25 cellular contexts compared by ENCODE assay signal in the genomic region with DNA sequence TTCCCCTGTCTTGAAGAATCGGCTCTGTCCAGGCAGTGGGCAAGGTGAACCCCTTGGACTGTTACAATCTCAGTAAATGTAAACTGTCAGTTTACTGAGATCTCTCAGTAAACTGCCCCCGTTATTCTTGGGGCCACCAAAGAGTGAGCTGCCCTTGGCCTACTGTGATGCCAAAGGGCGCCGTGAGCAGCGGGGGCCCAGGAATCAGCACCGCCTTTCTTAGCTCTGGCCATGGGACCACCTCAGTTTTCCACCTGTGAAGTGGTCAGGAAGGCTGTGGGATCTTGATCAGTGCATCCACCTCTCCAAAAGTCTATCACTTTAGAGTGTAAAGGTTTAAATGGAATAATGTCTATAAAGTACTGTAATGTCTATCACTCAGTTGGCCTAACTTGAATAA.
"Had no signal": no experiment of that assay in that cellular context is flagged by ENCODE, and none has a peak within 500 bp of the region (broad histone marks: within the 10 kb centered on the region; RNA-seq: fewer than 3 reads in every experiment).

No MANE protein-coding gene starts in this region.

- H3K9me3 ChIP-seq: right lobe of liver, thyroid gland, upper lobe of left lung had no signal

- H3K27ac ChIP-seq: brain microvascular endothelial cell, right lobe of liver, thyroid gland, upper lobe of left lung had no signal

- DNase-seq: activated CD4-positive, alpha-beta T cell treated with anti-CD3 and anti-CD28 coated beads for 36 hours; activated CD4-positive, CD25-positive, alpha-beta regulatory T cell; activated CD8-positive, alpha-beta memory T cell treated with anti-CD3 and anti-CD28 coated beads for 24 hours; activated effector memory CD4-positive, alpha-beta T cell treated with anti-CD3 and anti-CD28 coated beads, Interleukin-2, amount 50 U/mL, for 16 hours; activated naive CD4-positive, alpha-beta T cell treated with anti-CD3 and anti-CD28 coated beads for 36 hours; activated naive CD8-positive, alpha-beta T cell treated with anti-CD3 and anti-CD28 coated beads for 36 hours; amniotic stem cell; brain microvascular endothelial cell; cortex of kidney; foreskin fibroblast; hypothalamus; kidney glomerular epithelial cell; right lobe of liver; stimulated activated CD4-positive, alpha-beta T cell treated with anti-CD3 and anti-CD28 coated beads, Interleukin-1b, Interleukin-23, amount 100 ng/mL, for 48 hours; stimulated activated CD4-positive, alpha-beta T cell treated with anti-CD3 and anti-CD28 coated beads, Interleukin-4, amount 100 ng/mL, for 4 hours; stimulated activated CD8-positive, alpha-beta memory T cell treated with anti-CD3 and anti-CD28 coated beads, Interleukin-4, amount 100 ng/mL, for 48 hours; stimulated activated naive CD8-positive, alpha-beta T cell treated with anti-CD3 and anti-CD28 coated beads, Interleukin-15, amount 100 ng/mL, for 72 hours; substantia nigra; SW 1271; thyroid gland had no signal

- H3K4me3 Mint-ChIP-seq: activated CD4-positive, alpha-beta T cell treated with anti-CD3 and anti-CD28 coated beads for 36 hours; activated naive CD4-positive, alpha-beta T cell treated with anti-CD3 and anti-CD28 coated beads for 36 hours; activated naive CD8-positive, alpha-beta T cell treated with anti-CD3 and anti-CD28 coated beads for 36 hours; nephron; stimulated activated memory B cell treated with anti-CD40 and anti-IgM and Interleukin-4, amounts not matched to agents 10 μg/mL and 1 μg/mL and 100 μg/mL, for 72 hours; stimulated activated naive CD8-positive, alpha-beta T cell treated with anti-CD3 and anti-CD28 coated beads, Interleukin-15, amount 100 ng/mL, for 72 hours had no signal

- H3K4me1 Mint-ChIP-seq: stimulated activated memory B cell treated with anti-CD40 and anti-IgM and Interleukin-4, amounts not matched to agents 10 μg/mL and 1 μg/mL and 100 μg/mL, for 72 hours; stimulated activated naive CD8-positive, alpha-beta T cell treated with anti-CD3 and anti-CD28 coated beads, Interleukin-15, amount 100 ng/mL, for 72 hours had no signal

- H3K36me3 ChIP-seq: brain microvascular endothelial cell, right lobe of liver, thyroid gland, upper lobe of left lung had no signal

- H3K4me3 ChIP-seq: right lobe of liver, thyroid gland, upper lobe of left lung had no signal

- H3K4me1 ChIP-seq: right lobe of liver had no signal

- H3K9me3 Mint-ChIP-seq: activated naive CD4-positive, alpha-beta T cell treated with anti-CD3 and anti-CD28 coated beads for 36 hours; activated naive CD8-positive, alpha-beta T cell treated with anti-CD3 and anti-CD28 coated beads for 36 hours; nephron; stimulated activated memory B cell treated with anti-CD40 and anti-IgM and Interleukin-4, amounts not matched to agents 10 μg/mL and 1 μg/mL and 100 μg/mL, for 72 hours; stimulated activated naive CD8-positive, alpha-beta T cell treated with anti-CD3 and anti-CD28 coated beads, Interleukin-15, amount 100 ng/mL, for 72 hours had no signal

- ATAC-seq: activated CD4-positive, alpha-beta T cell treated with anti-CD3 and anti-CD28 coated beads for 36 hours; esophagus mucosa; left lobe of liver; right lobe of liver; stimulated activated memory B cell treated with anti-CD40 and anti-IgM and Interleukin-4, amounts not matched to agents 10 μg/mL and 1 μg/mL and 100 μg/mL, for 72 hours; stimulated activated naive CD8-positive, alpha-beta T cell treated with anti-CD3 and anti-CD28 coated beads, Interleukin-15, amount 100 ng/mL, for 72 hours had no signal

- H3K36me3 Mint-ChIP-seq: activated naive CD8-positive, alpha-beta T cell treated with anti-CD3 and anti-CD28 coated beads for 36 hours; stimulated activated memory B cell treated with anti-CD40 and anti-IgM and Interleukin-4, amounts not matched to agents 10 μg/mL and 1 μg/mL and 100 μg/mL, for 72 hours had no signal

- H3K27ac Mint-ChIP-seq: activated CD4-positive, alpha-beta T cell treated with anti-CD3 and anti-CD28 coated beads for 36 hours; activated naive CD4-positive, alpha-beta T cell treated with anti-CD3 and anti-CD28 coated beads for 36 hours; activated naive CD8-positive, alpha-beta T cell treated with anti-CD3 and anti-CD28 coated beads for 36 hours; nephron; stimulated activated memory B cell treated with anti-CD40 and anti-IgM and Interleukin-4, amounts not matched to agents 10 μg/mL and 1 μg/mL and 100 μg/mL, for 72 hours; stimulated activated naive CD8-positive, alpha-beta T cell treated with anti-CD3 and anti-CD28 coated beads, Interleukin-15, amount 100 ng/mL, for 72 hours had no signal

- H3K27me3 ChIP-seq: right lobe of liver had no signal
